In genomic region chr5:133330956-133331355, GRCh38 we compare ENCODE assay signal across 2 cellular contexts.
TF ChIP-seq lines count a peak whose summit lies in the region.

No MANE protein-coding gene starts in this region.

TF ChIP-seq in GM23338, 12 proteins besides CTCF, POLR2A, EP300 and RAD21:
- TF ChIP-seq CREB1 (CRISPR knock-in tag; IDR thresholded peaks at IDR 0.05; ENCODE audit: low read depth) (no peak), EZH2phosphoT487 (IDR thresholded peaks at IDR 0.05; ENCODE audit: unreplicated experiment) (no peak), POLR2AphosphoS5 (IDR thresholded peaks at IDR 0.05; ENCODE audit: low read depth) (no peak), REST (IDR thresholded peaks at IDR 0.05; ENCODE audit: unreplicated experiment) (no peak), ETS1 (IDR thresholded peaks at IDR 0.05) (no peak), ZNF331 (CRISPR knock-in tag; IDR thresholded peaks at IDR 0.05; ENCODE audit: low read depth) (no peak), JUNB (IDR thresholded peaks at IDR 0.05; ENCODE audit: unreplicated experiment) (no peak), ZNF462 (CRISPR knock-in tag; IDR thresholded peaks at IDR 0.05) (no peak), ZNF114 (CRISPR knock-in tag; IDR thresholded peaks at IDR 0.05) (no peak), STAT1 (IDR thresholded peaks at IDR 0.05; ENCODE audit: unreplicated experiment) (no peak), EZH2 (IDR thresholded peaks at IDR 0.05; ENCODE audit: low read depth, unreplicated experiment) (no peak)

TF ChIP-seq in HepG2, 621 proteins besides CTCF, POLR2A, EP300 and RAD21:
- TF ChIP-seq ZNF740 (CRISPR knock-in tag; IDR thresholded peaks at IDR 0.05) = no peak
- no peak for TF ChIP-seq FOXJ3 (CRISPR knock-in tag; IDR thresholded peaks at IDR 0.05; ENCODE audit: borderline replicate concordance)
- no peak for TF ChIP-seq ONECUT2 (CRISPR knock-in tag; IDR thresholded peaks at IDR 0.05)
- TF ChIP-seq HINFP (CRISPR knock-in tag; IDR thresholded peaks at IDR 0.05; ENCODE audit: low read depth) = no peak
- TF ChIP-seq ZNF782 (CRISPR knock-in tag; IDR thresholded peaks at IDR 0.05; ENCODE audit: borderline replicate concordance) = no peak
- no peak for TF ChIP-seq ELF4 (CRISPR knock-in tag; IDR thresholded peaks at IDR 0.05; ENCODE audit: borderline replicate concordance)
- TF ChIP-seq ZNF501 (CRISPR knock-in tag; IDR thresholded peaks at IDR 0.05) = no peak
- no peak for TF ChIP-seq ZNF256 (CRISPR knock-in tag; conservative IDR thresholded peaks at IDR 0.05)
- no peak for TF ChIP-seq CHD2 (IDR thresholded peaks at IDR 0.05; ENCODE audit: low read depth, low read length)
- TF ChIP-seq SETDB1 (CRISPR knock-in tag; IDR thresholded peaks at IDR 0.05; ENCODE audit: borderline replicate concordance) = no peak
- TF ChIP-seq HNRNPL (IDR thresholded peaks at IDR 0.05; ENCODE audit: low read depth, low read length) = no peak
- TF ChIP-seq CEBPG (CRISPR knock-in tag; IDR thresholded peaks at IDR 0.05) = no peak
- no peak for TF ChIP-seq CBX5 (CRISPR knock-in tag; IDR thresholded peaks at IDR 0.05; ENCODE audit: borderline replicate concordance)
- TF ChIP-seq MIER2 (CRISPR knock-in tag; IDR thresholded peaks at IDR 0.05) = no peak
- no peak for TF ChIP-seq YY1 (IDR thresholded peaks at IDR 0.05; ENCODE audit: insufficient read depth, insufficient replicate concordance, low read depth, low read length)
- TF ChIP-seq ZSCAN5A (CRISPR knock-in tag; IDR thresholded peaks at IDR 0.05; ENCODE audit: borderline replicate concordance) = no peak
- TF ChIP-seq ZNF780A (CRISPR knock-in tag; IDR thresholded peaks at IDR 0.05) = no peak
- TF ChIP-seq AHR (CRISPR knock-in tag; IDR thresholded peaks at IDR 0.05) = no peak
- TF ChIP-seq ZNF598 (CRISPR knock-in tag; IDR thresholded peaks at IDR 0.05; ENCODE audit: borderline replicate concordance) = no peak
- TF ChIP-seq CERS6 (CRISPR knock-in tag; IDR thresholded peaks at IDR 0.05) = no peak
